Comparison of ENCODE assay signal across 8 cellular contexts in the genomic region with DNA sequence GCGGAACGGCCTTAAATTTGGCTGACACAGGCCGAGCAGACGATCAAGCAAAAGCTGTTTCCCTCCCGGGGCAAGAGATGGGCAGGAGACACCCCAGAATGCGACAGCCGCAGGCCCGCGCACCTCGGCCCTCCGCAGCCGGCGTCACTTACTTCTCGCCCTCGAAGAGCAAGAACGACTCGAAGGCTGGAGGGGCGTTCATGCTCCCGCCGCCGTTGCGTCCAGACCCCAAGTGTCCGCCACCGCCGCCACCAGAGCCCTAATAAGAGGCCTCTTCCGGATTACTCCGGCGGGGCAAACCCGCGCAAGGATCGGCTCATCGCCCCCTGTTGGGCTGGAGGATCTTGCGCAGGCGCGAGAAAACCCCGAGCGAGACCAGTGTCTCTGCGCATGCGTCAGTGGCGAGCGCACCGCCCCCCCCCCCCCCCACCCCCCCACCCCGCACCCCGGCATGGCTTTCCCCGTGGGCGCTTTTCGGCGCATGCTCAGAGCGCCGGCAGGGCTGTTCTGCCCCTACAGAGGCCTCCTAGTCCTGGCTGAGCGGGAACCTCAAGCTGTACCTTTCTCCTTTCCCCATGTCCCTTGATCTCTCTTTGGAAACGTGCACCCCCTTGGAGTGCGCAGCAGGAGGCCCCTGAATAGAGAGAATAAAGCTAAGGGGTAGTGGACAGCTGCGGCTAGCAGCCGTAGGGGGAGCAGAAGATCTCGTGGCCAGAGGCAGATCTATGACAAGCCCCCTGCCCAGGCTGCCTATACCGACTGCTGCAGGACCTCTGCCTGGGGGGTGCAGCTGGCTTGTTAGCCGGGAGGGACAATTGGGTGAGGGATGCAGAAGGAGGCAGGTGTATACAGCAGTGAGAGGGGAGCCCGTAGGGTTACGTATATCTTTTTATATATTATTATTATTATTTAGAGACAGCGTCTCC. TPM values are rescaled to one million over a fixed set of nuclear protein-coding genes. Genes with fewer than 3 reads are reported as not detected.
DNase-seq lines count a peak whose midpoint lies in the region; ATAC-seq, FAIRE-seq and TF ChIP-seq lines count a peak whose summit lies in the region.
"Not testable (repeated sequence)": the region's sequence is repeated elsewhere in the genome, so short reads cannot be mapped to it uniquely, and the experiment has no call there.

A gene (minus strand): TSS at position 264 of the 926 bp plus-strand sequence. CDS start 62 bp downstream, at position 202.

- under 1% methylated on average over 44 of the region's 61 CpGs for WGBS in GM12878 (ENCODE audit: insufficient coverage, insufficient replicate concordance, low lambda C conversion rate, missing lambda C conversion rate)
- WGBS in pancreas, 2 donors: 0% methylated on average over 41 to 47 of the region's 61 CpGs

- H3K27ac ChIP-seq in GM12878 (ENCODE audit: control insufficient read depth, insufficient read depth) (peak within 1 kb of the TSS; percentile 46), pancreas (peak within 1 kb of the TSS in 2 of 4 donors; percentile 45 to 68)

- not testable (repeated sequence) for H3K79me2 ChIP-seq in GM12878 (ENCODE audit: control insufficient read depth, insufficient read depth, low read length)

- peak within 1 kb of the TSS; percentile 34; the same call in 1 of the 2 replicates for H2AFZ ChIP-seq in GM12878 (ENCODE audit: control insufficient read depth, low read depth, low read length)

- not testable (repeated sequence) for TF ChIP-seq CTCF in activated B cell treated with CpG ODN at 0.5 μM for 24 hours (IDR thresholded peaks at IDR 0.05)
- peak in 2 of 3 experiments; percentile 22 to 43; a peak in 4 of 6 replicates for TF ChIP-seq CTCF in GM12878 (IDR thresholded peaks at IDR 0.05 in 2 of 3, conservative IDR thresholded peaks at IDR 0.05 in 1 of 3; ENCODE audit: control insufficient read depth in 2 of 3, extremely low read depth in 1 of 3, insufficient read depth in 1 of 3, low read depth in 3 of 3, low read length in 3 of 3)
- peak; percentile 38 to 76 (median 46) for TF ChIP-seq CTCF in pancreas (IDR thresholded peaks at IDR 0.05)

- peak within 1 kb of the TSS; percentile 64 for H3K4me3 ChIP-seq in GM12878
- peak within 1 kb of the TSS; percentile 51 to 92 (median 72) for H3K4me3 ChIP-seq in pancreas

- intact Hi-C loops in activated B cell treated with CpG ODN at 0.5 μM for 24 hours (cut with micrococcal nuclease); GM12878 (cut with micrococcal nuclease; ENCODE audit: unreplicated experiment); left ventricle myocardium superior (cut with micrococcal nuclease); pancreas (cut with DNase I): not testable (repeated sequence)

- H3K9me3 Mint-ChIP-seq in activated B cell treated with CpG ODN at 0.5 μM for 24 hours; stimulated activated naive B cell treated with anti-CD40 and anti-IgM and Interleukin-4, amounts not matched to agents 10 μg/mL and 1 μg/mL and 100 μg/mL, for 72 hours: not testable (repeated sequence)

- not testable (repeated sequence) for BruUV-seq in GM12878 (replicated peaks; lab: Mats Ljungman, UMichigan)

- not testable (repeated sequence) for H3K4me2 ChIP-seq in GM12878 (ENCODE audit: control insufficient read depth, insufficient read depth)

- peak within 1 kb of the TSS; percentile 62; the same call in 1 of the 2 replicates for H3K9ac ChIP-seq in ES-I3 (ENCODE audit: low read depth, low read length)
- peak within 1 kb of the TSS; percentile 64; the same call in 1 of the 2 replicates for H3K9ac ChIP-seq in GM12878 (ENCODE audit: control insufficient read depth, insufficient read depth, low read length)

- DNase-seq in activated B cell treated with CpG ODN at 0.5 μM for 24 hours: peak; percentile 100
- DNase-seq in GM12878 (ENCODE audit: low read depth, low spot score): not testable (repeated sequence)
- DNase-seq in left ventricle myocardium superior: peak; percentile 99
- peak; percentile 91 to 99 (median 98) for DNase-seq in pancreas
- peak; percentile 99 for DNase-seq in stimulated activated naive B cell treated with anti-CD40 and anti-IgM and Interleukin-4, amounts not matched to agents 10 μg/mL and 1 μg/mL and 100 μg/mL, for 72 hours

- TF ChIP-seq RAD21 in GM12878 (IDR thresholded peaks at IDR 0.05; ENCODE audit: insufficient read depth, low read depth, low read length): not testable (repeated sequence)

- POLR2A ChIA-PET in activated B cell treated with CpG ODN at 0.5 μM for 24 hours (lab: Charles Lee); GM12878 (lab: Charles Lee): not testable (repeated sequence)

- H3K27ac Mint-ChIP-seq in activated B cell treated with CpG ODN at 0.5 μM for 24 hours: peak within 1 kb of the TSS; percentile 88
- H3K27ac Mint-ChIP-seq in stimulated activated naive B cell treated with anti-CD40 and anti-IgM and Interleukin-4, amounts not matched to agents 10 μg/mL and 1 μg/mL and 100 μg/mL, for 72 hours: peak within 1 kb of the TSS; percentile 97

- not testable (repeated sequence) for FAIRE-seq in GM12878 (lab: Jason Lieb, UNC); pancreas (lab: Jason Lieb, UNC)

- H3K9me3 ChIP-seq in ES-I3 (ENCODE audit: control insufficient read depth, insufficient read depth, low read length); GM12878 (replicated peaks; ENCODE audit: control insufficient read depth, insufficient read depth, low read length); pancreas: not testable (repeated sequence)

- H3K27me3 ChIP-seq in GM12878 (replicated peaks in 1 of 2; ENCODE audit: control insufficient read depth in 2 of 2, insufficient read depth in 2 of 2, low read length in 1 of 2); pancreas: not testable (repeated sequence)

- H3K4me3 Mint-ChIP-seq in activated B cell treated with CpG ODN at 0.5 μM for 24 hours: peak within 1 kb of the TSS; percentile 93
- H3K4me3 Mint-ChIP-seq in stimulated activated naive B cell treated with anti-CD40 and anti-IgM and Interleukin-4, amounts not matched to agents 10 μg/mL and 1 μg/mL and 100 μg/mL, for 72 hours: peak within 1 kb of the TSS; percentile 80 to 92

- H3K27me3 Mint-ChIP-seq in activated B cell treated with CpG ODN at 0.5 μM for 24 hours; stimulated activated naive B cell treated with anti-CD40 and anti-IgM and Interleukin-4, amounts not matched to agents 10 μg/mL and 1 μg/mL and 100 μg/mL, for 72 hours: not testable (repeated sequence)

- TF ChIP-seq EP300 in GM12878 (IDR thresholded peaks at IDR 0.05; ENCODE audit: borderline replicate concordance in 1 of 2, control insufficient read depth in 1 of 2, low read depth in 2 of 2, low read length in 2 of 2): not testable (repeated sequence)

- peak; percentile 51; the same call in 1 of the 2 replicates for TF ChIP-seq POLR2A in GM12878 (IDR thresholded peaks at IDR 0.05; ENCODE audit: low read depth, low read length)

- not testable (repeated sequence) for H3K36me3 Mint-ChIP-seq in activated B cell treated with CpG ODN at 0.5 μM for 24 hours (ENCODE audit: low read depth); stimulated activated naive B cell treated with anti-CD40 and anti-IgM and Interleukin-4, amounts not matched to agents 10 μg/mL and 1 μg/mL and 100 μg/mL, for 72 hours

- not testable (repeated sequence) for H3K4me1 Mint-ChIP-seq in activated B cell treated with CpG ODN at 0.5 μM for 24 hours; stimulated activated naive B cell treated with anti-CD40 and anti-IgM and Interleukin-4, amounts not matched to agents 10 μg/mL and 1 μg/mL and 100 μg/mL, for 72 hours

- SMC1A ChIA-PET in GM12878 (lab: Charles Lee; ENCODE audit: uncharacterized antibody, unreplicated experiment): not testable (repeated sequence)

- H3K4me1 ChIP-seq in ES-I3 (ENCODE audit: insufficient read depth, low read length); GM12878 (ENCODE audit: control insufficient read depth, insufficient read depth, low read length); pancreas: not testable (repeated sequence)

- peak; percentile 90 for ATAC-seq in GM21619 (IDR thresholded peaks at IDR 0.05; ENCODE audit: unreplicated experiment)
- peak; percentile 69 for ATAC-seq in HG03575 (IDR thresholded peaks at IDR 0.05; ENCODE audit: extremely low read depth, insufficient number of reproducible peaks, low FRiP score, unreplicated experiment)
- ATAC-seq in activated B cell treated with CpG ODN at 0.5 μM for 24 hours (ENCODE audit: low read depth): peak; percentile 93
- ATAC-seq in GM12878: peak; percentile 96
- ATAC-seq in left ventricle myocardium superior: peak; percentile 96
- peak; percentile 96 to 98 (median 96) for ATAC-seq in pancreas
- peak; percentile 94 to 96 for ATAC-seq in stimulated activated naive B cell treated with anti-CD40 and anti-IgM and Interleukin-4, amounts not matched to agents 10 μg/mL and 1 μg/mL and 100 μg/mL, for 72 hours (replicated peaks)

- H3K36me3 ChIP-seq in ES-I3 (ENCODE audit: insufficient read depth, low read length); GM12878 (ENCODE audit: control insufficient read depth in 2 of 2, insufficient read depth in 2 of 2, low read length in 1 of 2); pancreas: not testable (repeated sequence)

- H4K20me1 ChIP-seq in GM12878 (ENCODE audit: control insufficient read depth, insufficient read depth): not testable (repeated sequence)

- CTCF ChIA-PET in activated B cell treated with CpG ODN at 0.5 μM for 24 hours (lab: Charles Lee): not testable (repeated sequence)
- CTCF ChIA-PET in GM12878 (lab: Yijun Ruan, JAX): interaction anchor here (0.6 kb wide), 1 partner anchor 174 kb away, joined by 3 read pairs; no protein-coding TSS in a partner anchor

- RAD21 ChIA-PET in GM12878 (lab: Charles Lee; ENCODE audit: unreplicated experiment): not testable (repeated sequence)

- in situ Hi-C loops in GM12878 (cut with MboI): not testable (repeated sequence)

RNA-seq across cellular contexts. Expression of the gene that starts here (rescaled TPM):
- 110 and 123 TPM in 2 replicates for total RNA-seq in activated B cell treated with CpG ODN at 0.5 μM for 24 hours
- 549 and 576 TPM in 2 replicates for total RNA-seq in GM12878 (2013; cell fraction: nucleolus; rRNA removed)
- 23.1 and 24.1 TPM in 2 replicates for total RNA-seq in GM12878 (2014; rRNA removed)
- 70.7 and 85.4 TPM in 2 replicates for total RNA-seq in GM12878 (2014; rRNA removed; fragmentation: Illumina TruSeq; extraction: Trizol)
- 24.0 and 29.1 TPM in 2 replicates for total RNA-seq in GM12878 (2021)
- polyA plus RNA-seq in GM12878 (2011; ENCODE audit: low read depth): 27.4 TPM
- 140 and 162 TPM in 2 replicates for polyA plus RNA-seq in GM12878 (2011; rRNA removed)
- 43.4 and 61.4 TPM in 2 replicates for polyA plus RNA-seq in GM12878 (2011; cell fraction: cytosol; rRNA removed)
- polyA plus RNA-seq in GM12878 (2011; cell fraction: nucleus; rRNA removed): 167 and 189 TPM in 2 replicates
- polyA plus RNA-seq in GM12878 (2012): 30.1 and 74.4 TPM in 2 replicates
- 117 and 120 TPM in 2 replicates for polyA plus RNA-seq in GM12878 (2014; fragmentation: Illumina TruSeq; extraction: Trizol)
- polyA plus RNA-seq in GM12878 (2014; fragmentation: Nextera tagmentation; extraction: Ambion mirVana): 10 to 100 TPM; 27.3 to 30.4 TPM
- 35.3 and 35.4 TPM in 2 replicates for polyA plus RNA-seq in GM12878 (2014; rRNA removed)
- polyA plus RNA-seq in GM12878 (2016; fragmentation: Nextera tagmentation; extraction: Ambion mirVana): 100 to 1,000 TPM; 130 to 143 TPM
- 64.6 and 89.4 TPM in 2 replicates for polyA minus RNA-seq in GM12878 (2011; rRNA and poly(A)+ RNA removed)
- 3.3 and 28.9 TPM in 2 replicates for polyA minus RNA-seq in GM12878 (2011; cell fraction: cytosol; rRNA and poly(A)+ RNA removed)
- 78.2 and 172 TPM in 2 replicates for polyA minus RNA-seq in GM12878 (2011; cell fraction: nucleus; rRNA and poly(A)+ RNA removed)
- 11.1 TPM for total RNA-seq in left ventricle myocardium superior
- total RNA-seq in pancreas: 10 to 100 TPM in 5 of 6 donors, 1 to 10 TPM in 1; 8.3 to 18.8 (median 11.9) TPM
- 100 to 1,000 TPM in 1 of 2 donors, 10 to 100 TPM in 1; 49.5 to 116 TPM for polyA plus RNA-seq in pancreas
